ENCODE assay signal across 8 cellular contexts in genomic region chr17:18681767-18682571, GRCh38. TPM values are rescaled to one million over a fixed set of nuclear protein-coding genes. Genes with fewer than 3 reads are reported as not detected.
DNase-seq lines count a peak whose midpoint lies in the region; ATAC-seq, FAIRE-seq and TF ChIP-seq lines count a peak whose summit lies in the region.
"Not testable (repeated sequence)": the region's sequence is repeated elsewhere in the genome, so short reads cannot be mapped to it uniquely, and the experiment has no call there.

TSS of gene FOXO3B (minus strand) at chr17:18682314. CDS start at chr17:18681651, 663 bp downstream.

- not testable (repeated sequence) for H3K9me3 ChIP-seq in GM12878 (replicated peaks; ENCODE audit: control insufficient read depth, insufficient read depth, low read length); psoas muscle; upper lobe of right lung

- peak; percentile 63 for DNase-seq in GM18507 (ENCODE audit: extremely low spot score, insufficient read length, low read depth)
- DNase-seq in NCI-H2029 (lab: John Stamatoyannopoulos, UW): peak; percentile 87
- DNase-seq in T1000 (lab: John Stamatoyannopoulos, UW): peak; percentile 93
- not testable (repeated sequence) for DNase-seq in GM12878 (ENCODE audit: low read depth, low spot score)
- DNase-seq in hepatic stellate cell (ENCODE audit: low spot score): peak; percentile 64
- peak; percentile 88 to 90 for DNase-seq in psoas muscle
- peak; percentile 71 for DNase-seq in upper lobe of right lung

- not testable (repeated sequence) for H3K36me3 ChIP-seq in GM12878 (ENCODE audit: control insufficient read depth in 2 of 2, insufficient read depth in 2 of 2, low read length in 1 of 2); psoas muscle (ENCODE audit: insufficient read depth in 1 of 2, low read depth in 1 of 2); upper lobe of right lung

- not testable (repeated sequence) for H3K4me1 ChIP-seq in GM12878 (ENCODE audit: control insufficient read depth, insufficient read depth, low read length); psoas muscle; upper lobe of right lung

- ATAC-seq in HG02943 (IDR thresholded peaks at IDR 0.05; ENCODE audit: low read depth, unreplicated experiment): peak; percentile 88
- peak; percentile 98 for ATAC-seq in GM12878
- ATAC-seq in psoas muscle: peak; percentile 98 to 99 (median 98)
- peak; percentile 92 for ATAC-seq in upper lobe of right lung

- BruUV-seq in GM12878 (replicated peaks; lab: Mats Ljungman, UMichigan): TSS peak; percentile 81

- H2AFZ ChIP-seq in GM12878 (ENCODE audit: control insufficient read depth, low read depth, low read length): peak within 1 kb of the TSS; percentile 47

- in situ Hi-C loops in GM12878 (cut with MboI): not testable (repeated sequence)

- H3K9ac ChIP-seq in GM12878 (ENCODE audit: control insufficient read depth, insufficient read depth, low read length): peak within 1 kb of the TSS; percentile 39; the same call in 1 of the 2 replicates

- RAD21 ChIA-PET in GM12878 (lab: Charles Lee; ENCODE audit: unreplicated experiment): not testable (repeated sequence)

- CTCF ChIA-PET in GM12878 (lab: Yijun Ruan, JAX): not testable (repeated sequence)

- H3K27me3 ChIP-seq in GM12878 (replicated peaks in 1 of 2; ENCODE audit: control insufficient read depth in 2 of 2, insufficient read depth in 2 of 2, low read length in 1 of 2); psoas muscle (ENCODE audit: insufficient read depth in 3 of 3, low read length in 2 of 3); upper lobe of right lung: not testable (repeated sequence)

- intact Hi-C loops in GM12878 (cut with micrococcal nuclease; ENCODE audit: unreplicated experiment); psoas muscle (cut with DNase I); upper lobe of right lung (cut with DNase I): not testable (repeated sequence)

- not testable (repeated sequence) for TF ChIP-seq EP300 in GM12878 (IDR thresholded peaks at IDR 0.05; ENCODE audit: borderline replicate concordance in 1 of 2, control insufficient read depth in 1 of 2, low read depth in 2 of 2, low read length in 2 of 2)

- SMC1A ChIA-PET in GM12878 (lab: Charles Lee; ENCODE audit: uncharacterized antibody, unreplicated experiment): not testable (repeated sequence)

- H4K20me1 ChIP-seq in GM12878 (ENCODE audit: control insufficient read depth, insufficient read depth): not testable (repeated sequence)

- TF ChIP-seq POLR2A in GM12878 (IDR thresholded peaks at IDR 0.05; ENCODE audit: low read depth, low read length): not testable (repeated sequence)

- not testable (repeated sequence) for H3K27ac ChIP-seq in GM12878 (ENCODE audit: control insufficient read depth, insufficient read depth); psoas muscle; upper lobe of right lung

- H3K4me3 ChIP-seq in GM12878: not testable (repeated sequence)
- peak within 1 kb of the TSS; percentile 71 for H3K4me3 ChIP-seq in psoas muscle
- H3K4me3 ChIP-seq in upper lobe of right lung: peak within 1 kb of the TSS; percentile 51

- POLR2A ChIA-PET in GM12878 (lab: Charles Lee): not testable (repeated sequence)

- FAIRE-seq in GM18507 (lab: Jason Lieb, UNC): peak; percentile 98
- peak; percentile 88 for FAIRE-seq in GM12878 (lab: Jason Lieb, UNC)

- under 1% methylated on average over 18 of the region's 58 CpGs for WGBS in GM12878 (ENCODE audit: insufficient coverage, insufficient replicate concordance, low lambda C conversion rate, missing lambda C conversion rate)
- 0 to 2% (median 1%) methylated on average over 37 to 53 of the region's 58 CpGs for WGBS in psoas muscle, 3 donors

- H3K4me2 ChIP-seq in GM12878 (ENCODE audit: control insufficient read depth, insufficient read depth): peak within 1 kb of the TSS; percentile 25; the same call in 1 of the 2 replicates

- TF ChIP-seq CTCF in GM12878 (IDR thresholded peaks at IDR 0.05 in 2 of 3, conservative IDR thresholded peaks at IDR 0.05 in 1 of 3; ENCODE audit: control insufficient read depth in 2 of 3, extremely low read depth in 1 of 3, insufficient read depth in 1 of 3, low read depth in 3 of 3, low read length in 3 of 3); psoas muscle (IDR thresholded peaks at IDR 0.05); upper lobe of right lung (IDR thresholded peaks at IDR 0.05): not testable (repeated sequence)

- not testable (repeated sequence) for H3K79me2 ChIP-seq in GM12878 (ENCODE audit: control insufficient read depth, insufficient read depth, low read length)

- TF ChIP-seq RAD21 in GM12878 (IDR thresholded peaks at IDR 0.05; ENCODE audit: insufficient read depth, low read depth, low read length): not testable (repeated sequence)

TF ChIP-seq in GM12878, 131 proteins besides CTCF, POLR2A, EP300 and RAD21:
- TF ChIP-seq HCFC1 (IDR thresholded peaks at IDR 0.05; ENCODE audit: low read length) (peak; percentile 54), SIX5 (IDR thresholded peaks at IDR 0.05; ENCODE audit: low read depth, low read length, severe bottlenecking) (peak; percentile 46)

RNA-seq across cellular contexts. Expression of gene FOXO3B, which starts in this region (rescaled TPM):
- 5.6 and 5.7 TPM in 2 replicates for total RNA-seq in GM12878 (2013; cell fraction: nucleolus; rRNA removed)
- 0.85 and 1.1 TPM in 2 replicates for total RNA-seq in GM12878 (2014; rRNA removed)
- 0.32 and 0.76 TPM in 2 replicates for total RNA-seq in GM12878 (2014; rRNA removed; fragmentation: Illumina TruSeq; extraction: Trizol)
- total RNA-seq in GM12878 (2021): 1.3 TPM in 2 replicates
- polyA plus RNA-seq in GM12878 (2011; ENCODE audit: low read depth): 0.45 TPM
- 0.27 and 1.0 TPM in 2 replicates for polyA plus RNA-seq in GM12878 (2011; rRNA removed)
- polyA plus RNA-seq in GM12878 (2011; cell fraction: cytosol; rRNA removed): 1.5 and 1.9 TPM in 2 replicates
- polyA plus RNA-seq in GM12878 (2011; cell fraction: nucleus; rRNA removed): 2.2 and 2.4 TPM in 2 replicates
- 0.68 and 0.84 TPM in 2 replicates for polyA plus RNA-seq in GM12878 (2012)
- 0.97 and 1.1 TPM in 2 replicates for polyA plus RNA-seq in GM12878 (2014; fragmentation: Illumina TruSeq; extraction: Trizol)
- under 1 TPM; 0.05 to 0.08 TPM for polyA plus RNA-seq in GM12878 (2014; fragmentation: Nextera tagmentation; extraction: Ambion mirVana)
- polyA plus RNA-seq in GM12878 (2014; rRNA removed): 0.82 and 1.4 TPM in 2 replicates
- under 1 TPM; 0.18 to 0.40 TPM for polyA plus RNA-seq in GM12878 (2016; fragmentation: Nextera tagmentation; extraction: Ambion mirVana)
- 1.8 and 2.1 TPM in 2 replicates for polyA minus RNA-seq in GM12878 (2011; rRNA and poly(A)+ RNA removed)
- not detected in 2 replicates for polyA minus RNA-seq in GM12878 (2011; cell fraction: cytosol; rRNA and poly(A)+ RNA removed)
- polyA minus RNA-seq in GM12878 (2011; cell fraction: nucleus; rRNA and poly(A)+ RNA removed): 1.7 and 2.7 TPM in 2 replicates
- 1 to 10 TPM; 1.0 to 1.7 (median 1.3) TPM for total RNA-seq in psoas muscle
- 1 to 10 TPM in 1 of 3 donors, under 1 TPM in 2; 0.35 to 2.1 (median 0.51) TPM for polyA plus RNA-seq in psoas muscle
- total RNA-seq in upper lobe of right lung: 3.1 TPM
